Comparison of ENCODE assay signal across 1 cellular context in genomic region chr1:27726173-27726793, GRCh38.
A peak's percentile ranks its signal among the peaks of the same experiment; 100 is the strongest.
TF ChIP-seq lines count a peak whose summit lies in the region.

No MANE protein-coding gene starts in this region.

TF ChIP-seq in GM12878, 131 proteins besides CTCF, POLR2A, EP300 and RAD21:
- TF ChIP-seq NR2F1 (conservative IDR thresholded peaks at IDR 0.05): 0 out of 2 replicates have a peak, but pooled peaks have one; percentile 45
- TF ChIP-seq GATAD2B (conservative IDR thresholded peaks at IDR 0.05; ENCODE audit: low read depth): peak; percentile 82
- 0 out of 2 replicates have a peak, but pooled peaks have one; percentile 53 for TF ChIP-seq SMARCA5 (IDR thresholded peaks at IDR 0.05)
- no peak for TF ChIP-seq CBFB (IDR thresholded peaks at IDR 0.05; ENCODE audit: low read depth)
- TF ChIP-seq BHLHE40 (IDR thresholded peaks at IDR 0.05; ENCODE audit: borderline replicate concordance in 1 of 2, low read depth in 2 of 2, low read length in 1 of 2): peak; percentile 78 to 92
- TF ChIP-seq ZNF687 (IDR thresholded peaks at IDR 0.05): 0 out of 2 replicates have a peak, but pooled peaks have one; percentile 32
- no peak for TF ChIP-seq SMAD1 (IDR thresholded peaks at IDR 0.05; ENCODE audit: low read depth, partially characterized antibody)
- peak; percentile 78; the same call in 1 of the 2 replicates for TF ChIP-seq LARP7 (IDR thresholded peaks at IDR 0.05)
- no peak for TF ChIP-seq HDAC6 (IDR thresholded peaks at IDR 0.05; ENCODE audit: unreplicated experiment)
- no peak for TF ChIP-seq RAD51 (IDR thresholded peaks at IDR 0.05)
- 0 out of 2 replicates have a peak, but pooled peaks have one; percentile 15 for TF ChIP-seq SIN3A (IDR thresholded peaks at IDR 0.05; ENCODE audit: low read depth, low read length)
- peak; percentile 37 for TF ChIP-seq IKZF1 (conservative IDR thresholded peaks at IDR 0.05)
- TF ChIP-seq POLR2AphosphoS2 (IDR thresholded peaks at IDR 0.05; ENCODE audit: low read depth, low read length): no peak
- TF ChIP-seq NKRF (conservative IDR thresholded peaks at IDR 0.05): peak; percentile 99
- peak; percentile 75 for TF ChIP-seq ZNF384 (IDR thresholded peaks at IDR 0.05; ENCODE audit: borderline replicate concordance, low read depth, low read length)
- TF ChIP-seq MXI1 (IDR thresholded peaks at IDR 0.05; ENCODE audit: low read depth, low read length): peak; percentile 30; the same call in 1 of the 2 replicates
